8 cellular contexts compared by ENCODE assay signal in genomic region chr11:60831143-60831500, GRCh38. TPM values are rescaled to one million over a fixed set of nuclear protein-coding genes. Genes with fewer than 3 reads are reported as not detected.
DNase-seq lines count a peak whose midpoint lies in the region; ATAC-seq, FAIRE-seq and TF ChIP-seq lines count a peak whose summit lies in the region.

No MANE protein-coding gene starts in this region.

- no peak for FAIRE-seq in pancreas (lab: Jason Lieb, UNC)

- peaks cover 14% of the 10 kb centered on the region; the same call in 1 of the 2 replicates for H3F3A ChIP-seq in MM.1S (ENCODE audit: insufficient read depth, low read length)

- H3K9me3 ChIP-seq in MM.1S (replicated peaks; ENCODE audit: insufficient read depth, low read length) (no peaks in the 10 kb centered on the region), gastroesophageal sphincter (no peaks in the 10 kb centered on the region), pancreas (no peaks in the 10 kb centered on the region), transverse colon (no peaks in the 10 kb centered on the region)

- intact Hi-C loops in pancreas (cut with DNase I) (loop anchor here in 2 of 3 donors (5.0 to 10.0 kb wide), 2 partner anchors 66 to 354 kb away; no protein-coding TSS in a partner anchor), transverse colon (cut with DNase I; ENCODE audit: low total_unique reads) (loop anchor here (5.0 kb wide), 3 partner anchors 66 to 1074 kb away; partner anchors contain the start of gene STX3)

- H3K9ac ChIP-seq in MM.1S (ENCODE audit: low read length), result no peak overlapping the region

- H3K9me2 ChIP-seq in MM.1S (replicated peaks; ENCODE audit: insufficient read depth, low read length), result no peaks in the 10 kb centered on the region

- no peaks in the 10 kb centered on the region for H3K79me2 ChIP-seq in MM.1S (ENCODE audit: low read length)

- H3K4me3 ChIP-seq in MM.1S (ENCODE audit: low read length) (no peak overlapping the region), gastroesophageal sphincter (no peak overlapping the region), pancreas (no peak overlapping the region), transverse colon (no peak overlapping the region)

- no peaks in the 10 kb centered on the region for H4K20me1 ChIP-seq in MM.1S (ENCODE audit: insufficient read depth, low read length)

- in situ Hi-C loops in SK-MEL-5 (cut with HindIII; ENCODE audit: low pct_unique_long_range_greater_than_20kb, low sequenced_read_pairs), result no loop called here
- in situ Hi-C loops in transverse colon (cut with MboI; ENCODE audit: low pct_ligation_motif_present in 1 of 4, low pct_unique_long_range_greater_than_20kb in 1 of 4, low sequenced_read_pairs in 3 of 4), result loop anchor here (5.0 to 25.0 kb wide), 5 partner anchors 64 to 506 kb away; partner anchors contain the start of genes DDB1 (in 1 of the 4) and TKFC (in 1 of the 4)

- TF ChIP-seq POLR2A in gastroesophageal sphincter (IDR thresholded peaks at IDR 0.05), result no peak
- TF ChIP-seq POLR2A in transverse colon (IDR thresholded peaks at IDR 0.05), result no peak

- H3K36me3 ChIP-seq in MM.1S (replicated peaks; ENCODE audit: insufficient read depth, low read length), result no peaks in the 10 kb centered on the region
- H3K36me3 ChIP-seq in gastroesophageal sphincter, result no peaks in the 10 kb centered on the region
- no peaks in the 10 kb centered on the region for H3K36me3 ChIP-seq in pancreas
- no peaks in the 10 kb centered on the region for H3K36me3 ChIP-seq in transverse colon

- no peak overlapping the region for H3K4me2 ChIP-seq in MM.1S (ENCODE audit: low read depth, low read length)

- no peak for TF ChIP-seq EP300 in gastroesophageal sphincter (IDR thresholded peaks at IDR 0.05)
- no peak for TF ChIP-seq EP300 in transverse colon (IDR thresholded peaks at IDR 0.05; ENCODE audit: low read depth)

- peak; percentile 75 for ATAC-seq in GM21576 (IDR thresholded peaks at IDR 0.05; ENCODE audit: unreplicated experiment)
- ATAC-seq in gastroesophageal sphincter, result peak; percentile 84
- ATAC-seq in pancreas, result peak; percentile 91 to 99 (median 98)

- DNase-seq in COR-L47 (lab: John Stamatoyannopoulos, UW) (peak; percentile 85), MM.1S (peak; percentile 87), SK-MEL-5 (ENCODE audit: low read depth, low spot score) (peak; percentile 78), activated gamma-delta T cell treated with Interleukin-2 at 50 U/mL for 16 hours (peak; percentile 79), pancreas (peak; percentile 67 to 92 (median 82)), transverse colon (peak; percentile 86)

- TF ChIP-seq CTCF in MM.1S (IDR thresholded peaks at IDR 0.05; ENCODE audit: low read length), result peak; percentile 96
- TF ChIP-seq CTCF in gastroesophageal sphincter (IDR thresholded peaks at IDR 0.05), result peak in 3 of 4 experiments; percentile 90 to 95 (median 92)
- peak; percentile 82 to 88 (median 84) for TF ChIP-seq CTCF in pancreas (IDR thresholded peaks at IDR 0.05)
- TF ChIP-seq CTCF in transverse colon (IDR thresholded peaks at IDR 0.05), result peak; percentile 89 to 97 (median 92)

- peaks cover 32% of the 10 kb centered on the region for H3K4me1 ChIP-seq in MM.1S (ENCODE audit: low read length)
- H3K4me1 ChIP-seq in gastroesophageal sphincter, result peaks cover 0 to 4% (median 0%) of the 10 kb centered on the region in 3 donors
- no peaks in the 10 kb centered on the region for H3K4me1 ChIP-seq in pancreas
- peaks cover 0 to 11% (median 6%) of the 10 kb centered on the region in 4 donors for H3K4me1 ChIP-seq in transverse colon

- H3K27me3 ChIP-seq in MM.1S (replicated peaks; ENCODE audit: insufficient read depth, low read length) (no peaks in the 10 kb centered on the region), gastroesophageal sphincter (peaks cover 4% of the 10 kb centered on the region), pancreas (no peaks in the 10 kb centered on the region), transverse colon (peaks cover 3% of the 10 kb centered on the region)

- 21 to 80% methylated on average over 1 to 4 of the region's 8 CpGs for WGBS in gastroesophageal sphincter (ENCODE audit: low coverage in 1 of 2), 2 donors
- WGBS in pancreas, 2 donors, result 20% methylated on average over 8 of the region's 8 CpGs
- WGBS in transverse colon (ENCODE audit: low coverage in 1 of 2), 2 donors, result 23% methylated on average over 8 of the region's 8 CpGs; no CpG with 5 or more reads in 1 of the 2 donors

- no peak overlapping the region for H3K27ac ChIP-seq in MM.1S (ENCODE audit: low read length)
- H3K27ac ChIP-seq in gastroesophageal sphincter, result no peak overlapping the region
- H3K27ac ChIP-seq in pancreas, result no peak overlapping the region
- no peak overlapping the region for H3K27ac ChIP-seq in transverse colon

- H2AFZ ChIP-seq in MM.1S (ENCODE audit: low read length), result no peak overlapping the region

RNA-seq across cellular contexts. Expression of gene CCDC86, which starts 10.8 kb away (rescaled TPM):
- total RNA-seq in SK-MEL-5 (2014; rRNA removed; shearing (Covaris generic)), result 9.2 and 9.6 TPM in 2 replicates
- 67.5 and 68.7 TPM in 2 replicates for polyA plus RNA-seq in SK-MEL-5 (2015; cell fraction: cytosol; rRNA removed)
- 26.7 and 45.9 TPM in 2 replicates for polyA plus RNA-seq in SK-MEL-5 (2015; cell fraction: nucleus; rRNA removed)
- total RNA-seq in gastroesophageal sphincter, result 10 to 100 TPM; 10.5 to 27.8 (median 18.2) TPM
- total RNA-seq in pancreas, result 10 to 100 TPM in 4 of 6 donors, 1 to 10 TPM in 2; 6.3 to 16.9 (median 11.0) TPM
- polyA plus RNA-seq in pancreas, result 10 to 100 TPM; 10.5 to 20.8 TPM
- total RNA-seq in transverse colon, result 1 to 10 TPM; 1.9 to 9.1 (median 5.5) TPM

RNA-seq across cellular contexts. Expression of gene PTGDR2, which starts 24.6 kb away (rescaled TPM):
- not detected in 2 replicates for total RNA-seq in SK-MEL-5 (2014; rRNA removed; shearing (Covaris generic))
- polyA plus RNA-seq in SK-MEL-5 (2015; cell fraction: cytosol; rRNA removed), result not detected in 2 replicates
- polyA plus RNA-seq in SK-MEL-5 (2015; cell fraction: nucleus; rRNA removed), result not detected in 2 replicates
- 1 to 10 TPM in 1 of 4 donors, under 1 TPM in 3; 0.37 to 2.2 (median 0.58) TPM for total RNA-seq in gastroesophageal sphincter
- under 1 TPM; 0.09 to 0.67 (median 0.28) TPM for total RNA-seq in pancreas
- 1 to 10 TPM; 1.4 to 5.7 TPM for polyA plus RNA-seq in pancreas
- 10 to 100 TPM in 1 of 4 donors, 1 to 10 TPM in 2, not detected in 1; 3.5 to 36.6 (median 4.5) TPM for total RNA-seq in transverse colon

RNA-seq across cellular contexts. Expression of gene ZP1, which starts 36.2 kb away (rescaled TPM):
- not detected in 2 replicates for total RNA-seq in SK-MEL-5 (2014; rRNA removed; shearing (Covaris generic))
- not detected in 2 replicates for polyA plus RNA-seq in SK-MEL-5 (2015; cell fraction: cytosol; rRNA removed)
- not detected in 2 replicates for polyA plus RNA-seq in SK-MEL-5 (2015; cell fraction: nucleus; rRNA removed)
- total RNA-seq in gastroesophageal sphincter (not detected), pancreas (not detected), transverse colon (not detected)
- 1 to 10 TPM in 1 of 2 donors, under 1 TPM in 1; 0.34 to 1.5 TPM for polyA plus RNA-seq in pancreas

RNA-seq across cellular contexts. Expression of gene MS4A10, which starts 46.0 kb away (rescaled TPM):
- total RNA-seq in SK-MEL-5 (2014; rRNA removed; shearing (Covaris generic)), result not detected in 2 replicates
- polyA plus RNA-seq in SK-MEL-5 (2015; cell fraction: cytosol; rRNA removed), result not detected in 2 replicates
- polyA plus RNA-seq in SK-MEL-5 (2015; cell fraction: nucleus; rRNA removed), result not detected in 2 replicates
- not detected for total RNA-seq in gastroesophageal sphincter
- total RNA-seq in pancreas, result not detected
- not detected for polyA plus RNA-seq in pancreas
- 1 to 10 TPM in 2 of 4 donors, not detected in 2; 1.3 to 2.2 TPM for total RNA-seq in transverse colon
